In the genomic region with DNA sequence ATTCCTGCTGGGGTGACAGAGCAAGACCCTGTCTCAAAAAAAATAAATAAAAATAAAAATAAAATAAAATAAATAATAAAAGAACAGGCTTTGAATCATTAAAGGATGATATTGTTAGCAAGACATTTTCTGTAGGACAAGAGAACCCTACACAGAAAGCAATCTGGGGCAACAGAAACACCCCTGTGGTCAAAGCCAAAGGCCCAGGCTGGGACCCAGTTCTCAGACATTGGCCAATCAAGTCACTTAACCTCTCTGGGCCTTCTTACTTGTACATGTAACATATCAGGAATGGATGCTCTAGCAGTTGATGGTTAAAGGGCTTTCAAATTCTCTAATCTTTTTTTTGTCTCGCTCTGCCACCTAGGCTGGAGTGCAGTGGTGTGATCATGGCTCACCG, we compare ENCODE assay signal across 16 cellular contexts. TPM values are rescaled to one million over a fixed set of nuclear protein-coding genes. Genes with fewer than 3 reads are reported as not detected.
DNase-seq lines count a peak whose midpoint lies in the region; ATAC-seq and TF ChIP-seq lines count a peak whose summit lies in the region.
"Had no signal": no experiment of that assay in that cellular context is flagged by ENCODE, and none has a peak within 500 bp of the region (broad histone marks: within the 10 kb centered on the region; RNA-seq: fewer than 3 reads in every experiment).

No MANE protein-coding gene starts in this region.

- H3K4me3 Mint-ChIP-seq in activated CD4-positive, alpha-beta T cell treated with anti-CD3 and anti-CD28 coated beads, Interleukin-2, amount 10 ng/mL, durations not matched to agents 7 days and 5 days = no peak overlapping the region
- no peak overlapping the region for H3K4me3 Mint-ChIP-seq in activated CD8-positive, alpha-beta T cell treated with anti-CD3 and anti-CD28 coated beads, Interleukin-2, amount 10 ng/mL, durations not matched to agents 7 days and 5 days

- POLR2A ChIA-PET in activated CD4-positive, alpha-beta T cell treated with anti-CD3 and anti-CD28 coated beads, Interleukin-2, amount 10 ng/mL, durations not matched to agents 7 days and 5 days (lab: Charles Lee) = no interaction called here
- POLR2A ChIA-PET in activated CD8-positive, alpha-beta T cell treated with anti-CD3 and anti-CD28 coated beads, Interleukin-2, amount 10 ng/mL, durations not matched to agents 7 days and 5 days (lab: Charles Lee) = interaction anchor here (0.6 to 1.3 kb wide), 2 partner anchors 37 to 963 kb away, joined by 3 read pairs; no protein-coding TSS in a partner anchor

- no peaks in the 10 kb centered on the region for H3K36me3 Mint-ChIP-seq in activated CD4-positive, alpha-beta T cell treated with anti-CD3 and anti-CD28 coated beads, Interleukin-2, amount 10 ng/mL, durations not matched to agents 7 days and 5 days (ENCODE audit: low read depth)
- no peaks in the 10 kb centered on the region for H3K36me3 Mint-ChIP-seq in activated CD8-positive, alpha-beta T cell treated with anti-CD3 and anti-CD28 coated beads, Interleukin-2, amount 10 ng/mL, durations not matched to agents 7 days and 5 days (ENCODE audit: low read depth)
- H3K36me3 Mint-ChIP-seq: CD8-positive, alpha-beta T cell had no signal

- no peaks in the 10 kb centered on the region for H3K27me3 Mint-ChIP-seq in activated CD4-positive, alpha-beta T cell treated with anti-CD3 and anti-CD28 coated beads, Interleukin-2, amount 10 ng/mL, durations not matched to agents 7 days and 5 days
- no peaks in the 10 kb centered on the region for H3K27me3 Mint-ChIP-seq in activated CD8-positive, alpha-beta T cell treated with anti-CD3 and anti-CD28 coated beads, Interleukin-2, amount 10 ng/mL, durations not matched to agents 7 days and 5 days (ENCODE audit: low read depth)

- DNase-seq in activated CD4-positive, alpha-beta T cell treated with anti-CD3 and anti-CD28 coated beads, Interleukin-2, amount 10 ng/mL, durations not matched to agents 7 days and 5 days = no peak
- DNase-seq in activated CD4-positive, alpha-beta T cell treated with anti-CD3 and anti-CD28 coated beads for 4 hours = no peak
- DNase-seq in activated CD8-positive, alpha-beta T cell treated with anti-CD3 and anti-CD28 coated beads, Interleukin-2, amount 10 ng/mL, durations not matched to agents 7 days and 5 days = no peak
- DNase-seq in smooth muscle cell (lab: John Stamatoyannopoulos, UW; ENCODE audit: unreplicated experiment) = no peak
- DNase-seq: Calu3, EL, NCI-H1105, NCI-H2081 treated with DMSO at 0.1 percent for 48 hours, NCI-H748 treated with DMSO at 0.1 percent for 48 hours, SHP77 had no signal

- TF ChIP-seq CTCF in smooth muscle cell (IDR thresholded peaks at IDR 0.05; ENCODE audit: borderline replicate concordance, insufficient read depth, poor library complexity, severe bottlenecking) = no peak

- H2AFZ ChIP-seq in smooth muscle cell (ENCODE audit: low read depth) = no peak overlapping the region

- no peaks in the 10 kb centered on the region for H3K27me3 ChIP-seq in smooth muscle cell (ENCODE audit: low read depth)

- H3K79me2 ChIP-seq in smooth muscle cell (ENCODE audit: low read depth) = no peaks in the 10 kb centered on the region

- 98% methylated on average over 2 of the region's 2 CpGs for WGBS in smooth muscle cell (ENCODE audit: low lambda C conversion rate)

- no peak overlapping the region for H3K9ac ChIP-seq in smooth muscle cell (ENCODE audit: low read depth)

- peaks cover 11% of the 10 kb centered on the region for H3F3A ChIP-seq in smooth muscle cell (ENCODE audit: low read depth)

- H3K27ac ChIP-seq in KOPT-K1 (ENCODE audit: low read depth, low read length, poor library complexity, severe bottlenecking) = peak overlapping the region; percentile 72
- peak overlapping the region; percentile 97 for H3K27ac ChIP-seq in smooth muscle cell (ENCODE audit: low read depth)

- H3K4me2 ChIP-seq in smooth muscle cell = peak overlapping the region; percentile 78

- H3K4me1 ChIP-seq in smooth muscle cell (ENCODE audit: low read depth) = peaks cover 2% of the 10 kb centered on the region

- no peak overlapping the region for H3K4me3 ChIP-seq in smooth muscle cell
- H3K4me3 ChIP-seq: GM12878 had no signal

- CTCF ChIA-PET in activated CD4-positive, alpha-beta T cell treated with anti-CD3 and anti-CD28 coated beads, Interleukin-2, amount 10 ng/mL, durations not matched to agents 7 days and 5 days (lab: Charles Lee) = interaction anchor here (0.7 to 1.3 kb wide), 2 partner anchors 41 to 213 kb away, joined by 3 to 5 read pairs; no protein-coding TSS in a partner anchor
- CTCF ChIA-PET in activated CD8-positive, alpha-beta T cell treated with anti-CD3 and anti-CD28 coated beads, Interleukin-2, amount 10 ng/mL, durations not matched to agents 7 days and 5 days (lab: Charles Lee) = interaction anchor here (0.7 to 2.6 kb wide), 6 partner anchors 8 to 431 kb away, joined by 3 to 20 read pairs (median 4); no protein-coding TSS in a partner anchor

- H3K36me3 ChIP-seq in KOPT-K1 (ENCODE audit: insufficient read depth, low read length) (no peaks in the 10 kb centered on the region), smooth muscle cell (ENCODE audit: low read depth) (no peaks in the 10 kb centered on the region)

- no peaks in the 10 kb centered on the region for H4K20me1 ChIP-seq in smooth muscle cell (ENCODE audit: low read depth)

- H3K9me3 ChIP-seq in KOPT-K1 (ENCODE audit: insufficient read depth, low read length, poor library complexity, severe bottlenecking) = no peaks in the 10 kb centered on the region
- H3K9me3 ChIP-seq in smooth muscle cell (replicated peaks; ENCODE audit: low read depth) = no peaks in the 10 kb centered on the region

- H3K27ac Mint-ChIP-seq in activated CD4-positive, alpha-beta T cell treated with anti-CD3 and anti-CD28 coated beads, Interleukin-2, amount 10 ng/mL, durations not matched to agents 7 days and 5 days = peak overlapping the region; percentile 25
- H3K27ac Mint-ChIP-seq in activated CD8-positive, alpha-beta T cell treated with anti-CD3 and anti-CD28 coated beads, Interleukin-2, amount 10 ng/mL, durations not matched to agents 7 days and 5 days = peak overlapping the region; percentile 52

- H3K9me3 Mint-ChIP-seq in activated CD4-positive, alpha-beta T cell treated with anti-CD3 and anti-CD28 coated beads, Interleukin-2, amount 10 ng/mL, durations not matched to agents 7 days and 5 days = no peaks in the 10 kb centered on the region
- no peaks in the 10 kb centered on the region for H3K9me3 Mint-ChIP-seq in activated CD8-positive, alpha-beta T cell treated with anti-CD3 and anti-CD28 coated beads, Interleukin-2, amount 10 ng/mL, durations not matched to agents 7 days and 5 days (ENCODE audit: insufficient read depth)
- H3K9me3 Mint-ChIP-seq: CD8-positive, alpha-beta T cell had no signal

- peaks cover 21% of the 10 kb centered on the region for H3K4me1 Mint-ChIP-seq in activated CD4-positive, alpha-beta T cell treated with anti-CD3 and anti-CD28 coated beads, Interleukin-2, amount 10 ng/mL, durations not matched to agents 7 days and 5 days
- H3K4me1 Mint-ChIP-seq in activated CD8-positive, alpha-beta T cell treated with anti-CD3 and anti-CD28 coated beads, Interleukin-2, amount 10 ng/mL, durations not matched to agents 7 days and 5 days (ENCODE audit: low read depth) = peaks cover 26% of the 10 kb centered on the region

- no peak for ATAC-seq in activated CD8-positive, alpha-beta T cell treated with anti-CD3 and anti-CD28 coated beads, Interleukin-2, amount 10 ng/mL, durations not matched to agents 7 days and 5 days
- ATAC-seq in GM18498 (IDR thresholded peaks at IDR 0.05; ENCODE audit: unreplicated experiment) = no peak
- ATAC-seq in HG02642 (IDR thresholded peaks at IDR 0.05; ENCODE audit: poor library complexity, unreplicated experiment) = no peak

RNA-seq across cellular contexts. Expression of a gene that starts 35.5 kb away (rescaled TPM):
- total RNA-seq in activated CD4-positive, alpha-beta T cell treated with anti-CD3 and anti-CD28 coated beads, Interleukin-2, amount 10 ng/mL, durations not matched to agents 7 days and 5 days = 10 to 100 TPM; 30.3 to 34.1 TPM
- total RNA-seq in activated CD8-positive, alpha-beta T cell treated with anti-CD3 and anti-CD28 coated beads, Interleukin-2, amount 10 ng/mL, durations not matched to agents 7 days and 5 days = 100 to 1,000 TPM; 103 to 106 TPM
- total RNA-seq in smooth muscle cell = 0.22 TPM in 1 of 2 replicates, not detected in the other
- 0.51 and 1.1 TPM in 2 replicates for polyA plus RNA-seq in smooth muscle cell
- total RNA-seq: LHCN-M2 had no signal

RNA-seq across cellular contexts. Expression of a gene that starts 55.5 kb away (rescaled TPM):
- total RNA-seq in activated CD4-positive, alpha-beta T cell treated with anti-CD3 and anti-CD28 coated beads, Interleukin-2, amount 10 ng/mL, durations not matched to agents 7 days and 5 days = 10 to 100 TPM; 25.2 to 25.9 TPM
- 10 to 100 TPM; 26.3 to 29.6 TPM for total RNA-seq in activated CD8-positive, alpha-beta T cell treated with anti-CD3 and anti-CD28 coated beads, Interleukin-2, amount 10 ng/mL, durations not matched to agents 7 days and 5 days
- 75.2 and 82.9 TPM in 2 replicates for total RNA-seq in smooth muscle cell
- 46.9 and 47.4 TPM in 2 replicates for polyA plus RNA-seq in smooth muscle cell

Comparison
In these comparisons a context has a peak if more than half of its experiments do, and no peak if none do; other contexts are left out.
1. RNA of a gene that starts 35.5 kb away (total RNA-seq): 103 to 106 TPM in activated CD8-positive, alpha-beta T cell treated with anti-CD3 and anti-CD28 coated beads, Interleukin-2, amount 10 ng/mL, durations not matched to agents 7 days and 5 days and 30.3 to 34.1 TPM in activated CD4-positive, alpha-beta T cell treated with anti-CD3 and anti-CD28 coated beads, Interleukin-2, amount 10 ng/mL, durations not matched to agents 7 days and 5 days; 0.22 TPM in smooth muscle cell; every median in the first group is over 10 times any median in the second.